ENCODE assay signal across 8 cellular contexts in the genomic region with DNA sequence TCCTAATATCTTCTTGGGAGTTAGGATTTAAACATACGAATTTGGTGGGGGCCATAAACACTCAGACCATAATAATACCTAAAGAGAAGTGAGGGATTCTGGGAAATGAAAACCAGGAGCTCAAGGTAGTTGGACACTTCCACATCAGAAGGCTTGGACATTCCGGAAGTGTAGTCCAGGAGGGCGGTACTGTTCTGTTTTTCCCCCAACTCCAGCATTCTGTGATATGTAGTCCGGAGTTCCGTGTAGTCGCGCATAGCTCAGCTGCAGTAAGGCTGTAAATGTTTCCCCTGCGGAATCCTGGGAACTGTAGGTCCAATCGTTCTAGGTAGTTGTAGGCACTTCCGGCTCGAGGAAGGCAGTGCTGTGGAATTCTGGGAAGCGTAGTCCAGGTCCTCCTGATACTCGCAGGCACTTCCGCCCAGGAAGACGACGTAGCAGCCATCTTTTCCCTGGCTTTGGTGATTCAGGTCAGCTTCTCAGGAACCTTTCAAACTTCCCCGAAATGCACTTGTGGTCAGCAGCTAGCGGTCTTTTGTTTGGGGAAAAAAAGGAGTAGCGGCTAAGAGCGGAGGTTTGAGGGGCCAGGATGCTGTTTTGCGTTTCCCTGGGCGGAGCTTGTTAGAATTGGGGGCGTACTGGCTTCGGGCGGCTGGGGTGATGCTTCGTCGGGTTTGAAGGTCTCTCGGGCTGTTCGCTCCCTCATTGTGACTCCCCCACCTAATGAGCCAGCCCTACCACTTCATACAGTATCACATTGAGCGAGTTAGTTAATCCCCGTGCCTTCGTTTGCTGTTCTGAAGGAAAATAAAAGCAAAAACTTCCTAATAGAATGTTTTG. TPM values are rescaled to one million over a fixed set of nuclear protein-coding genes. Genes with fewer than 3 reads are reported as not detected.
DNase-seq lines count a peak whose midpoint lies in the region; ATAC-seq and TF ChIP-seq lines count a peak whose summit lies in the region.

A gene (plus strand): TSS at position 428 of the 840 bp plus-strand sequence. CDS start 4,981 bp downstream, outside the sequence.

- peak; percentile 97 for DNase-seq in DMS79 (lab: John Stamatoyannopoulos, UW)
- DNase-seq in Kasumi-1 (lab: John Stamatoyannopoulos, UW) = peak; percentile 99 to 100
- peak; percentile 99 for DNase-seq in RPMI7951 (ENCODE audit: low read depth)
- DNase-seq in fibroblast of peridontal ligament (ENCODE audit: extremely low read depth) = peak; percentile 99
- peak; percentile 45 for DNase-seq in natural killer cell
- DNase-seq in stimulated activated naive CD4-positive, alpha-beta T cell treated with Interleukin-2 at 50 U/mL for 16 hours (lab: John Stamatoyannopoulos, UW) = peak; percentile 84

- H3K27ac Mint-ChIP-seq in activated T-helper 17 cell treated with anti-CD3 and anti-CD28 coated beads, Interleukin-2, amount 50 U/mL, for 72 hours = peak within 1 kb of the TSS; percentile 97
- peak within 1 kb of the TSS; percentile 96 to 98 for H3K27ac Mint-ChIP-seq in natural killer cell

- intact Hi-C loops in natural killer cell (cut with micrococcal nuclease) = loop anchor here (2.0 kb wide), 1 partner anchor 42 kb away; no protein-coding TSS in a partner anchor

- peak; percentile 81 for ATAC-seq in GM21737 (IDR thresholded peaks at IDR 0.05; ENCODE audit: unreplicated experiment)
- peak; percentile 83 for ATAC-seq in activated T-helper 17 cell treated with anti-CD3 and anti-CD28 coated beads, Interleukin-2, amount 50 U/mL, for 72 hours (replicated peaks)
- ATAC-seq in natural killer cell = peak; percentile 84 to 97 (median 93)

- H3K9me3 Mint-ChIP-seq in activated T-helper 17 cell treated with anti-CD3 and anti-CD28 coated beads, Interleukin-2, amount 50 U/mL, for 72 hours = peaks cover 12% of the 10 kb centered on the region
- H3K9me3 Mint-ChIP-seq in natural killer cell = no peaks in the 10 kb centered on the region

- H3K4me1 Mint-ChIP-seq in activated T-helper 17 cell treated with anti-CD3 and anti-CD28 coated beads, Interleukin-2, amount 50 U/mL, for 72 hours = peaks cover 17% of the 10 kb centered on the region
- peaks cover 38 to 42% of the 10 kb centered on the region in 2 donors for H3K4me1 Mint-ChIP-seq in natural killer cell

- TF ChIP-seq CTCF in natural killer cell (IDR thresholded peaks at IDR 0.05) = no peak

- H3K4me3 Mint-ChIP-seq in activated T-helper 17 cell treated with anti-CD3 and anti-CD28 coated beads, Interleukin-2, amount 50 U/mL, for 72 hours = peak within 1 kb of the TSS; percentile 92
- H3K4me3 Mint-ChIP-seq in natural killer cell = peak within 1 kb of the TSS; percentile 98

- H3K36me3 Mint-ChIP-seq in activated T-helper 17 cell treated with anti-CD3 and anti-CD28 coated beads, Interleukin-2, amount 50 U/mL, for 72 hours (ENCODE audit: low read depth) = peaks cover 50% of the 10 kb centered on the region
- peaks cover 33% of the 10 kb centered on the region for H3K36me3 Mint-ChIP-seq in natural killer cell

- no peaks in the 10 kb centered on the region for H3K27me3 Mint-ChIP-seq in activated T-helper 17 cell treated with anti-CD3 and anti-CD28 coated beads, Interleukin-2, amount 50 U/mL, for 72 hours
- no peaks in the 10 kb centered on the region for H3K27me3 Mint-ChIP-seq in natural killer cell (ENCODE audit: low read depth in 2 of 2)

RNA-seq across cellular contexts. Expression of the gene that starts here (rescaled TPM):
- 31.1 and 32.9 TPM in 2 replicates for total RNA-seq in RPMI7951 (2014; rRNA removed; shearing (Covaris generic))
- 10 to 100 TPM in 1 of 2 donors, 1 to 10 TPM in 1; 9.2 to 14.5 TPM for total RNA-seq in activated T-helper 17 cell treated with anti-CD3 and anti-CD28 coated beads, Interleukin-2, amount 50 U/mL, for 72 hours
- 10 to 100 TPM; 11.1 to 16.0 (median 15.0) TPM for total RNA-seq in natural killer cell

Comparison
In these comparisons a context has a peak if more than half of its experiments do, and no peak if none do; other contexts are left out.
1. Peak in every context shown above with its lines: DNase-seq and ATAC-seq.
2. DNase-seq: peak in every context shown above with its lines; median percentile 100 in Kasumi-1; 99 in RPMI7951; 99 in fibroblast of peridontal ligament; 97 in DMS79; 84 in stimulated activated naive CD4-positive, alpha-beta T cell treated with Interleukin-2 at 50 U/mL for 16 hours; 45 in natural killer cell.